8 cellular contexts compared by ENCODE assay signal in the genomic region with DNA sequence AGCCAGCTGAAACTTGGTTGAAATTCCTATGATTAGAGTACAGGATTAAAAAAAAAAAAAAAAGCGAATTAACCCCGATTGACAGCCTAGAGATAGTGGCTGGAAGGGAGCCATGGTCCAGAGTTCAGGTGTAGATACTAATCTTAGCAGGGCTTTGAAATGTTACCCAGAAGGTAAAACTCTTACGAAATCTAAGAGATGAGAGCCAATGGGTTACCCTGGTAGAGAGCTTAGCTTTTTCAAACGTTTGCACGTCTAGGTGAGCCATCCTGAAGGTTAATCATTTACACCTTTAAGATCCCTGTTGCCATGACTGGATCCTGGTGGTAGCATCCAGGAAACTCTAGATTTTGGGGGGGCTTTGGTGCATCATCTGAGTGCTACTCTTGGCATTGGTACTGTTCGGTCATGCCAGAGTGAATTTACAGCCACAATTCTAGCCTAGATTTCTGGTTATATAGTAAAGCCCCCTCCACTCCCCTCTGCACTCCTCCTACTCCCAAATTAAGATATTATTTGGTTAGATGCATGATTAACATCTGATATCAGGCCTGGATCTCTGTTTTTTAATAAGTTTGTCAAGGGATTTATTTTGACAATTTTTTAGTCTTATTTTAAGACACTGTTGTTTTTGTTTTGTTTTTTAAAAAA. TPM values are rescaled to one million over a fixed set of nuclear protein-coding genes. Genes with fewer than 3 reads are reported as not detected.
DNase-seq lines count a peak whose midpoint lies in the region; ATAC-seq, FAIRE-seq and TF ChIP-seq lines count a peak whose summit lies in the region.

No MANE protein-coding gene starts in this region.

- peaks cover 27% of the 10 kb centered on the region for H3K27me3 Mint-ChIP-seq in WTC11 (ENCODE audit: low read depth)

- DNase-seq in HAP-1 (ENCODE audit: low spot score in 2 of 2): no peak
- no peak for DNase-seq in WTC11 (ENCODE audit: low spot score)
- peak; percentile 93 for DNase-seq in small intestine
- no peak for DNase-seq in omental fat pad (ENCODE audit: low spot score)
- no peak for DNase-seq in NCI-H1092 treated with DMSO at 0.1 percent for 48 hours (lab: John Stamatoyannopoulos, UW)
- no peak for DNase-seq in EL

- H3K27me3 ChIP-seq in HAP-1 (ENCODE audit: low read depth) (no peaks in the 10 kb centered on the region), small intestine (ENCODE audit: control insufficient read depth in 2 of 2, insufficient read depth in 2 of 2, low read length in 2 of 2) (no peaks in the 10 kb centered on the region)

- H3K27ac ChIP-seq in small intestine (ENCODE audit: low read depth in 1 of 2, low read length in 1 of 2): peak overlapping the region in 1 of 2 donors; percentile 55

- peaks cover 57% of the 10 kb centered on the region for H3K4me1 Mint-ChIP-seq in WTC11

- H3K4me3 ChIP-seq in HAP-1 (peak overlapping the region; percentile 58), iPS-11a (ENCODE audit: low read depth, low read length) (peak overlapping the region; percentile 57), small intestine (ENCODE audit: low read depth in 1 of 2, low read length in 2 of 2) (peak overlapping the region; percentile 65 to 90)

- CTCF ChIA-PET in WTC11 (lab: Charles Lee): interaction anchor here (0.6 to 1.7 kb wide), 3 partner anchors 74 to 1402 kb away, joined by 3 to 5 read pairs (median 3); no protein-coding TSS in a partner anchor

- H3K4me3 Mint-ChIP-seq in WTC11: peak overlapping the region; percentile 91

- POLR2A ChIA-PET in WTC11 (lab: Charles Lee): interaction anchor here (1.0 to 1.3 kb wide), 2 partner anchors 28 to 70 kb away, joined by 3 to 4 read pairs; no protein-coding TSS in a partner anchor

- no peaks in the 10 kb centered on the region for H3K9me3 ChIP-seq in HAP-1
- H3K9me3 ChIP-seq in small intestine (ENCODE audit: control insufficient read depth, low read depth): no peaks in the 10 kb centered on the region

- in situ Hi-C loops in HAP-1 (cut with MboI; ENCODE audit: low sequenced_read_pairs): no loop called here

- H3K27ac Mint-ChIP-seq in WTC11: no peak overlapping the region

- H3K36me3 Mint-ChIP-seq in WTC11: no peaks in the 10 kb centered on the region

- TF ChIP-seq CTCF in WTC11 (IDR thresholded peaks at IDR 0.05) (no peak), omental fat pad (IDR thresholded peaks at IDR 0.05) (no peak)

- WGBS in small intestine, 3 donors: 3 to 36% (median 8%) methylated on average over 6 of the region's 6 CpGs

- ATAC-seq in WTC11 (no peak), omental fat pad (ENCODE audit: low FRiP score) (no peak), HG03045 (IDR thresholded peaks at IDR 0.05; ENCODE audit: unreplicated experiment) (no peak)

- H3K9me3 Mint-ChIP-seq in WTC11: no peaks in the 10 kb centered on the region

- H3K4me1 ChIP-seq in HAP-1 (peaks cover 18% of the 10 kb centered on the region), small intestine (ENCODE audit: control insufficient read depth in 2 of 2, insufficient read depth in 1 of 2, low read depth in 1 of 2, low read length in 1 of 2) (peaks cover 13 to 14% of the 10 kb centered on the region in 2 donors)

- no peaks in the 10 kb centered on the region; the same call in 1 of the 2 replicates for H3K36me3 ChIP-seq in HAP-1 (replicated peaks)
- no peaks in the 10 kb centered on the region for H3K36me3 ChIP-seq in small intestine (ENCODE audit: control insufficient read depth in 2 of 2, insufficient read depth in 2 of 2, low read length in 2 of 2)

- no peak for FAIRE-seq in small intestine (lab: Jason Lieb, UNC)

TF ChIP-seq in WTC11, 78 proteins besides CTCF, POLR2A, EP300 and RAD21:
- TF ChIP-seq HMGA2 (CRISPR knock-in tag; IDR thresholded peaks at IDR 0.05): no peak
- TF ChIP-seq, protein P1, sequence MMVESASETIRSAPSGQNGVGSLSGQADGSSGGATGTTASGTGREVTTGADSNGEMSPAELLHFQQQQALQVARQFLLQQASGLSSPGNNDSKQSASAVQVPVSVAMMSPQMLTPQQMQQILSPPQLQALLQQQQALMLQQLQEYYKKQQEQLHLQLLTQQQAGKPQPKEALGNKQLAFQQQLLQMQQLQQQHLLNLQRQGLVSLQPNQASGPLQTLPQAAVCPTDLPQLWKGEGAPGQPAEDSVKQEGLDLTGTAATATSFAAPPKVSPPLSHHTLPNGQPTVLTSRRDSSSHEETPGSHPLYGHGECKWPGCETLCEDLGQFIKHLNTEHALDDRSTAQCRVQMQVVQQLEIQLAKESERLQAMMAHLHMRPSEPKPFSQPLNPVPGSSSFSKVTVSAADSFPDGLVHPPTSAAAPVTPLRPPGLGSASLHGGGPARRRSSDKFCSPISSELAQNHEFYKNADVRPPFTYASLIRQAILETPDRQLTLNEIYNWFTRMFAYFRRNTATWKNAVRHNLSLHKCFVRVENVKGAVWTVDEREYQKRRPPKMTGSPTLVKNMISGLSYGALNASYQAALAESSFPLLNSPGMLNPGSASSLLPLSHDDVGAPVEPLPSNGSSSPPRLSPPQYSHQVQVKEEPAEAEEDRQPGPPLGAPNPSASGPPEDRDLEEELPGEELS (CRISPR knock-in tag; IDR thresholded peaks at IDR 0.05): no peak
- no peak for TF ChIP-seq CBFB (CRISPR knock-in tag; IDR thresholded peaks at IDR 0.05; ENCODE audit: low read depth)
- TF ChIP-seq, protein P2, sequence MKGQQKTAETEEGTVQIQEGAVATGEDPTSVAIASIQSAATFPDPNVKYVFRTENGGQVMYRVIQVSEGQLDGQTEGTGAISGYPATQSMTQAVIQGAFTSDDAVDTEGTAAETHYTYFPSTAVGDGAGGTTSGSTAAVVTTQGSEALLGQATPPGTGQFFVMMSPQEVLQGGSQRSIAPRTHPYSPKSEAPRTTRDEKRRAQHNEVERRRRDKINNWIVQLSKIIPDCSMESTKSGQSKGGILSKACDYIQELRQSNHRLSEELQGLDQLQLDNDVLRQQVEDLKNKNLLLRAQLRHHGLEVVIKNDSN (CRISPR knock-in tag; IDR thresholded peaks at IDR 0.05): no peak
- TF ChIP-seq NR1H2 (CRISPR knock-in tag; IDR thresholded peaks at IDR 0.05): no peak
- TF ChIP-seq NFYB (CRISPR knock-in tag; conservative IDR thresholded peaks at IDR 0.05; ENCODE audit: low read depth): no peak
- TF ChIP-seq FOXJ3 (CRISPR knock-in tag; IDR thresholded peaks at IDR 0.05; ENCODE audit: borderline replicate concordance): no peak
- no peak for TF ChIP-seq FOXP1 (CRISPR knock-in tag; IDR thresholded peaks at IDR 0.05; ENCODE audit: borderline replicate concordance)

RNA-seq across cellular contexts. Expression of gene AGFG2, which starts 1.2 kb away (rescaled TPM):
- total RNA-seq in WTC11 (2021): 6.4 to 7.4 TPM (median 7.4 TPM) in 3 replicates
- polyA plus RNA-seq in small intestine: 10 to 100 TPM in 2 of 3 donors, 1 to 10 TPM in 1; 9.5 to 23.9 (median 11.0) TPM
- 10 to 100 TPM; 10.6 to 45.0 (median 21.3) TPM for total RNA-seq in omental fat pad

RNA-seq across cellular contexts. Expression of gene SAP25, which starts 33.5 kb away (rescaled TPM):
- total RNA-seq in WTC11 (2021) (9.3 to 11.7 TPM (median 9.7 TPM) in 3 replicates), omental fat pad (1 to 10 TPM in 3 of 4 donors, not detected in 1; 1.1 to 4.7 (median 1.7) TPM)
- polyA plus RNA-seq in small intestine: 10 to 100 TPM in 2 of 3 donors, 1 to 10 TPM in 1; 2.0 to 28.2 (median 18.6) TPM

RNA-seq across cellular contexts. Expression of gene LRCH4, which starts 45.7 kb away (rescaled TPM):
- total RNA-seq in WTC11 (2021) (52.0 to 59.6 TPM (median 56.7 TPM) in 3 replicates), omental fat pad (100 to 1,000 TPM in 1 of 4 donors, 10 to 100 TPM in 3; 51.8 to 108 (median 55.7) TPM)
- 100 to 1,000 TPM in 1 of 3 donors, 10 to 100 TPM in 2; 33.4 to 111 (median 72.0) TPM for polyA plus RNA-seq in small intestine

RNA-seq across cellular contexts. Expression of gene FBXO24, which starts 45.9 kb away (rescaled TPM):
- 0.70 to 1.3 TPM (median 0.94 TPM) in 3 replicates for total RNA-seq in WTC11 (2021)
- polyA plus RNA-seq in small intestine: under 1 TPM in 1 of 3 donors, not detected in 2; 0.55 TPM
- under 1 TPM in 1 of 4 donors, not detected in 3; 0.36 TPM for total RNA-seq in omental fat pad

RNA-seq across cellular contexts. Expression of gene NYAP1, which starts 56.5 kb away (rescaled TPM):
- 6.2 to 7.6 TPM (median 6.7 TPM) in 3 replicates for total RNA-seq in WTC11 (2021)
- polyA plus RNA-seq in small intestine: 1 to 10 TPM in 1 of 3 donors, not detected in 2; 2.3 TPM
- 1 to 10 TPM in 3 of 4 donors, under 1 TPM in 1; 0.63 to 3.6 (median 2.1) TPM for total RNA-seq in omental fat pad
